In genomic region chr3:31319332-31319731, GRCh38 we compare ENCODE assay signal across 32 cellular contexts.
"Had no signal": no experiment of that assay in that cellular context is flagged by ENCODE, and none has a peak within 500 bp of the region (broad histone marks: within the 10 kb centered on the region; RNA-seq: fewer than 3 reads in every experiment).

No MANE protein-coding gene starts in this region.

- H3K79me2 ChIP-seq: parathyroid adenoma had no signal

- H3K4me3 Mint-ChIP-seq: naive thymus-derived CD8-positive, alpha-beta T cell; natural killer cell treated with Interleukin-12 subunit alpha and Interleukin-12 subunit beta and Interleukin-15 and Interleukin-18, amount 100 ng/mL, for 72 hours; nephron progenitor cell; neural crest cell; stimulated activated memory B cell treated with anti-CD40 and anti-IgM and Interleukin-4, amounts not matched to agents 10 μg/mL and 1 μg/mL and 100 μg/mL, for 72 hours; stimulated activated naive CD8-positive, alpha-beta T cell treated with anti-CD3 and anti-CD28 coated beads, Interleukin-15, amount 100 ng/mL, for 72 hours had no signal

- ATAC-seq: naive thymus-derived CD8-positive, alpha-beta T cell; natural killer cell treated with Interleukin-12 subunit alpha and Interleukin-12 subunit beta and Interleukin-15 and Interleukin-18, amount 100 ng/mL, for 72 hours; psoas muscle; right cardiac atrium; right lobe of liver; stimulated activated memory B cell treated with anti-CD40 and anti-IgM and Interleukin-4, amounts not matched to agents 10 μg/mL and 1 μg/mL and 100 μg/mL, for 72 hours; stimulated activated naive CD8-positive, alpha-beta T cell treated with anti-CD3 and anti-CD28 coated beads, Interleukin-15, amount 100 ng/mL, for 72 hours; stimulated activated naive CD8-positive, alpha-beta T cell treated with anti-CD3 and anti-CD28 coated beads, Interleukin-15, Interleukin-2, amounts not matched to agents 100 U/mL and 50 U/mL, for 24 hours had no signal

- H3K4me1 ChIP-seq: parathyroid adenoma, psoas muscle, right lobe of liver, sigmoid colon, spleen, suprapubic skin, testis, transverse colon, upper lobe of left lung, vagina had no signal

- H3K4me1 Mint-ChIP-seq: stimulated activated naive CD8-positive, alpha-beta T cell treated with anti-CD3 and anti-CD28 coated beads, Interleukin-15, amount 100 ng/mL, for 72 hours had no signal

- H3K27me3 Mint-ChIP-seq: naive thymus-derived CD8-positive, alpha-beta T cell; stimulated activated memory B cell treated with anti-CD40 and anti-IgM and Interleukin-4, amounts not matched to agents 10 μg/mL and 1 μg/mL and 100 μg/mL, for 72 hours; stimulated activated naive CD8-positive, alpha-beta T cell treated with anti-CD3 and anti-CD28 coated beads, Interleukin-15, amount 100 ng/mL, for 72 hours had no signal

- H3K27ac Mint-ChIP-seq: naive thymus-derived CD8-positive, alpha-beta T cell; natural killer cell treated with Interleukin-12 subunit alpha and Interleukin-12 subunit beta and Interleukin-15 and Interleukin-18, amount 100 ng/mL, for 72 hours; nephron progenitor cell; progenitor cell of endocrine pancreas; stimulated activated memory B cell treated with anti-CD40 and anti-IgM and Interleukin-4, amounts not matched to agents 10 μg/mL and 1 μg/mL and 100 μg/mL, for 72 hours had no signal

- H3K4me3 ChIP-seq: ovary, psoas muscle, right lobe of liver, sigmoid colon, skin epidermis, smooth muscle cell, spleen, suprapubic skin, testis, tibial artery, transverse colon, upper lobe of left lung, vagina had no signal

- H3K27ac ChIP-seq: ovary, parathyroid adenoma, psoas muscle, right lobe of liver, sigmoid colon, skin epidermis, spleen, suprapubic skin, testis, tibial artery, transverse colon, upper lobe of left lung, vagina had no signal

- H2AFZ ChIP-seq: parathyroid adenoma had no signal

- H3K36me3 ChIP-seq: ovary, right lobe of liver, sigmoid colon, spleen, suprapubic skin, tibial artery, transverse colon, upper lobe of left lung, vagina had no signal

- H3K27me3 ChIP-seq: ovary, right lobe of liver, sigmoid colon, spleen, suprapubic skin, testis, tibial artery, transverse colon, upper lobe of left lung, vagina had no signal

- DNase-seq: naive thymus-derived CD8-positive, alpha-beta T cell; nephron progenitor cell; occipital lobe; ovary; posterior cingulate gyrus; psoas muscle; right cardiac atrium; right lobe of liver; sigmoid colon; spleen; stimulated activated CD4-positive, alpha-beta T cell treated with anti-CD3 and anti-CD28 coated beads, Interleukin-12 subunit alpha, Interleukin-12 subunit beta, amount 100 ng/mL, for 4 hours; stimulated activated CD4-positive, alpha-beta T cell treated with anti-CD3 and anti-CD28 coated beads, Interleukin-1b, Interleukin-23, amount 100 ng/mL, for 48 hours; stimulated activated CD4-positive, alpha-beta T cell treated with anti-CD3 and anti-CD28 coated beads, Interleukin-4, amount 100 ng/mL, for 1 hour; stimulated activated CD4-positive, alpha-beta T cell treated with anti-CD3 and anti-CD28 coated beads, Interleukin-4, amount 100 ng/mL, for 4 hours; stimulated activated CD8-positive, alpha-beta memory T cell treated with anti-CD3 and anti-CD28 coated beads, Interleukin-4, amount 100 ng/mL, for 48 hours; stimulated activated naive CD4-positive, alpha-beta T cell; stimulated activated naive CD8-positive, alpha-beta T cell treated with anti-CD3 and anti-CD28 coated beads, Interleukin-15, amount 100 ng/mL, for 72 hours; stimulated activated naive CD8-positive, alpha-beta T cell treated with anti-CD3 and anti-CD28 coated beads, Interleukin-15, Interleukin-2, amounts not matched to agents 100 U/mL and 50 U/mL, for 24 hours; substantia nigra; testis; tibial artery; transverse colon; upper lobe of left lung had no signal

- H3K4me2 ChIP-seq: smooth muscle cell had no signal

- H3K9me3 ChIP-seq: ovary, psoas muscle, right lobe of liver, sigmoid colon, suprapubic skin, testis, tibial artery, transverse colon, vagina had no signal

- H3K9ac ChIP-seq: parathyroid adenoma had no signal
